29 cellular contexts compared by ENCODE assay signal in genomic region chr11:31474083-31474482, GRCh38.
"Had no signal": no experiment of that assay in that cellular context is flagged by ENCODE, and none has a peak within 500 bp of the region (broad histone marks: within the 10 kb centered on the region; RNA-seq: fewer than 3 reads in every experiment).

No MANE protein-coding gene starts in this region.

- H3K27ac Mint-ChIP-seq: stimulated activated effector memory CD8-positive, alpha-beta T cell treated with anti-CD3 and anti-CD28 coated beads, Interleukin-12 subunit alpha, Interleukin-12 subunit beta, amount 100 ng/mL, for 72 hours; stimulated activated memory B cell treated with anti-CD40 and anti-IgM and Interleukin-4, amounts not matched to agents 10 μg/mL and 1 μg/mL and 100 μg/mL, for 72 hours; stimulated activated naive B cell treated with anti-CD40 and anti-IgM and Interleukin-4, amounts not matched to agents 10 μg/mL and 1 μg/mL and 100 μg/mL, for 72 hours; stimulated activated naive CD8-positive, alpha-beta T cell treated with anti-CD3 and anti-CD28 coated beads, Interleukin-15, amount 100 ng/mL, for 72 hours; stimulated activated naive CD8-positive, alpha-beta T cell treated with anti-CD3 and anti-CD28 coated beads, Interleukin-15, Interleukin-2, amounts not matched to agents 100 ng/mL and 50 ng/mL, for 24 hours; type B pancreatic cell had no signal

- H3K9me3 Mint-ChIP-seq: stimulated activated effector memory CD8-positive, alpha-beta T cell treated with anti-CD3 and anti-CD28 coated beads, Interleukin-12 subunit alpha, Interleukin-12 subunit beta, amount 100 ng/mL, for 72 hours; stimulated activated memory B cell treated with anti-CD40 and anti-IgM and Interleukin-4, amounts not matched to agents 10 μg/mL and 1 μg/mL and 100 μg/mL, for 72 hours; stimulated activated naive CD8-positive, alpha-beta T cell treated with anti-CD3 and anti-CD28 coated beads, Interleukin-15, amount 100 ng/mL, for 72 hours had no signal

- H3K4me3 Mint-ChIP-seq: stimulated activated effector memory CD8-positive, alpha-beta T cell treated with anti-CD3 and anti-CD28 coated beads, Interleukin-12 subunit alpha, Interleukin-12 subunit beta, amount 100 ng/mL, for 72 hours; stimulated activated memory B cell treated with anti-CD40 and anti-IgM and Interleukin-4, amounts not matched to agents 10 μg/mL and 1 μg/mL and 100 μg/mL, for 72 hours; stimulated activated naive B cell treated with anti-CD40 and anti-IgM and Interleukin-4, amounts not matched to agents 10 μg/mL and 1 μg/mL and 100 μg/mL, for 72 hours; stimulated activated naive CD8-positive, alpha-beta T cell treated with anti-CD3 and anti-CD28 coated beads, Interleukin-15, amount 100 ng/mL, for 72 hours; stimulated activated naive CD8-positive, alpha-beta T cell treated with anti-CD3 and anti-CD28 coated beads, Interleukin-15, Interleukin-2, amounts not matched to agents 100 ng/mL and 50 ng/mL, for 24 hours; type B pancreatic cell had no signal

- H3K9me3 ChIP-seq: stomach, suprapubic skin, testis, thoracic aorta, thyroid gland, tibial artery, tibial nerve, transverse colon, upper lobe of left lung, upper lobe of right lung, uterus, vagina had no signal

- H3K27me3 Mint-ChIP-seq: stimulated activated memory B cell treated with anti-CD40 and anti-IgM and Interleukin-4, amounts not matched to agents 10 μg/mL and 1 μg/mL and 100 μg/mL, for 72 hours; stimulated activated naive B cell treated with anti-CD40 and anti-IgM and Interleukin-4, amounts not matched to agents 10 μg/mL and 1 μg/mL and 100 μg/mL, for 72 hours; stimulated activated naive CD8-positive, alpha-beta T cell treated with anti-CD3 and anti-CD28 coated beads, Interleukin-15, amount 100 ng/mL, for 72 hours; stimulated activated naive CD8-positive, alpha-beta T cell treated with anti-CD3 and anti-CD28 coated beads, Interleukin-15, Interleukin-2, amounts not matched to agents 100 ng/mL and 50 ng/mL, for 24 hours; type B pancreatic cell had no signal

- H3K4me3 ChIP-seq: stomach, suprapubic skin, testis, thoracic aorta, thyroid gland, tibial artery, tibial nerve, transverse colon, upper lobe of left lung, upper lobe of right lung, uterus, vagina had no signal

- H3K27ac ChIP-seq: stomach, suprapubic skin, testis, thoracic aorta, thyroid gland, tibial artery, tibial nerve, transverse colon, upper lobe of left lung, upper lobe of right lung, uterus, vagina had no signal

- H3K27me3 ChIP-seq: stomach, suprapubic skin, testis, thyroid gland, tibial artery, tibial nerve, transverse colon, upper lobe of left lung, upper lobe of right lung, uterus, vagina had no signal

- H3K36me3 ChIP-seq: stomach, suprapubic skin, thoracic aorta, thyroid gland, tibial artery, transverse colon, upper lobe of right lung, uterus had no signal

- DNase-seq: stimulated activated CD4-positive, alpha-beta T cell treated with anti-CD3 and anti-CD28 coated beads, Interleukin-2, amount 100 ng/mL, for 48 hours; stimulated activated CD4-positive, alpha-beta T cell treated with anti-CD3 and anti-CD28 coated beads, Interleukin-4, amount 100 ng/mL, for 1 hour; stimulated activated CD4-positive, alpha-beta T cell treated with anti-CD3 and anti-CD28 coated beads, Interleukin-4, amount 100 ng/mL, for 24 hours; stimulated activated CD4-positive, alpha-beta T cell treated with anti-CD3 and anti-CD28 coated beads, Interleukin-4, amount 100 ng/mL, for 4 hours; stimulated activated CD8-positive, alpha-beta memory T cell treated with anti-CD3 and anti-CD28 coated beads, Interleukin-4, amount 100 ng/mL, for 48 hours; stimulated activated naive B cell treated with anti-CD40 and anti-IgM and Interleukin-4, amounts not matched to agents 10 μg/mL and 1 μg/mL and 100 μg/mL, for 72 hours; stimulated activated naive CD4-positive, alpha-beta T cell; stimulated activated naive CD4-positive, alpha-beta T cell treated with Interleukin-2 at 50 U/mL for 16 hours; stimulated activated naive CD8-positive, alpha-beta T cell treated with anti-CD3 and anti-CD28 coated beads, Interleukin-15, amount 100 ng/mL, for 72 hours; stimulated activated naive CD8-positive, alpha-beta T cell treated with anti-CD3 and anti-CD28 coated beads, Interleukin-15, Interleukin-2, amounts not matched to agents 100 U/mL and 50 U/mL, for 24 hours; stomach; substantia nigra; testis; thyroid gland; tibial artery; transverse colon; trophoblast cell; upper lobe of left lung; upper lobe of right lung; uterus had no signal

- H3K4me1 ChIP-seq: stomach, suprapubic skin, testis, thyroid gland, tibial artery, tibial nerve, transverse colon, upper lobe of left lung, upper lobe of right lung, uterus, vagina had no signal

- FAIRE-seq: urothelium cell line had no signal

- H3K4me1 Mint-ChIP-seq: stimulated activated memory B cell treated with anti-CD40 and anti-IgM and Interleukin-4, amounts not matched to agents 10 μg/mL and 1 μg/mL and 100 μg/mL, for 72 hours; stimulated activated naive CD8-positive, alpha-beta T cell treated with anti-CD3 and anti-CD28 coated beads, Interleukin-15, amount 100 ng/mL, for 72 hours had no signal

- ATAC-seq: stimulated activated effector memory CD8-positive, alpha-beta T cell treated with anti-CD3 and anti-CD28 coated beads, Interleukin-12 subunit alpha, Interleukin-12 subunit beta, amount 100 ng/mL, for 72 hours; stimulated activated memory B cell treated with anti-CD40 and anti-IgM and Interleukin-4, amounts not matched to agents 10 μg/mL and 1 μg/mL and 100 μg/mL, for 72 hours; stimulated activated naive B cell treated with anti-CD40 and anti-IgM and Interleukin-4, amounts not matched to agents 10 μg/mL and 1 μg/mL and 100 μg/mL, for 72 hours; stimulated activated naive CD8-positive, alpha-beta T cell treated with anti-CD3 and anti-CD28 coated beads, Interleukin-15, amount 100 ng/mL, for 72 hours; stimulated activated naive CD8-positive, alpha-beta T cell treated with anti-CD3 and anti-CD28 coated beads, Interleukin-15, Interleukin-2, amounts not matched to agents 100 U/mL and 50 U/mL, for 24 hours; upper lobe of right lung had no signal

- H3K36me3 Mint-ChIP-seq: stimulated activated effector memory CD8-positive, alpha-beta T cell treated with anti-CD3 and anti-CD28 coated beads, Interleukin-12 subunit alpha, Interleukin-12 subunit beta, amount 100 ng/mL, for 72 hours had no signal
